Comparison of ENCODE assay signal across 1 cellular context in the genomic region with DNA sequence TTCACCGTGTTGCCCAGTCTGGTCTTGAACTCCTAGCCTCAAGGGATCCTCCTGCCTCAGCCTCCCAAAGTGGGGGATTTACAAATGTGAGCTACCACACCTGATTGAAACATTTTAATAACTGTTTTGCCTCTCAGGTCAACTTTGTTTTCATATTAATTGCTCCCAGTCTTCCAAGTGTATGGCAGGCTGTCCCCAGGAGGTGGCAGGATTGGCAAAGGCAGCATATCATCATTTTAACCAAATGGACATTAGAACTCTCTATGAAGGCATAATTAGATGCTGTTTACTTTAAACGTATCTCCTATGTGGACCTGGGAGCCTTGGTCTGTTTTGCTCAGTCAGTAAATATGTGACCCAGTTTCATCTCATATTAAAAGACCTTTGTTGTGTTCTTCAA.
A peak's percentile ranks its signal among the peaks of the same experiment; 100 is the strongest.
TF ChIP-seq lines count a peak whose summit lies in the region.

No MANE protein-coding gene starts in this region.

TF ChIP-seq in HepG2, 621 proteins besides CTCF, POLR2A, EP300 and RAD21 (continued from another document):
- TF ChIP-seq, protein P1, sequence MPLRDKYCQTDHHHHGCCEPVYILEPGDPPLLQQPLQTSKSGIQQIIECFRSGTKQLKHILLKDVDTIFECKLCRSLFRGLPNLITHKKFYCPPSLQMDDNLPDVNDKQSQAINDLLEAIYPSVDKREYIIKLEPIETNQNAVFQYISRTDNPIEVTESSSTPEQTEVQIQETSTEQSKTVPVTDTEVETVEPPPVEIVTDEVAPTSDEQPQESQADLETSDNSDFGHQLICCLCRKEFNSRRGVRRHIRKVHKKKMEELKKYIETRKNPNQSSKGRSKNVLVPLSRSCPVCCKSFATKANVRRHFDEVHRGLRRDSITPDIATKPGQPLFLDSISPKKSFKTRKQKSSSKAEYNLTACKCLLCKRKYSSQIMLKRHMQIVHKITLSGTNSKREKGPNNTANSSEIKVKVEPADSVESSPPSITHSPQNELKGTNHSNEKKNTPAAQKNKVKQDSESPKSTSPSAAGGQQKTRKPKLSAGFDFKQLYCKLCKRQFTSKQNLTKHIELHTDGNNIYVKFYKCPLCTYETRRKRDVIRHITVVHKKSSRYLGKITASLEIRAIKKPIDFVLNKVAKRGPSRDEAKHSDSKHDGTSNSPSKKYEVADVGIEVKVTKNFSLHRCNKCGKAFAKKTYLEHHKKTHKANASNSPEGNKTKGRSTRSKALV (CRISPR knock-in tag; IDR thresholded peaks at IDR 0.05), result 0 out of 2 replicates have a peak, but pooled peaks have one; percentile 15
- TF ChIP-seq FOXA1 (IDR thresholded peaks at IDR 0.05) (no peak), FOXA1 (CRISPR knock-in tag; IDR thresholded peaks at IDR 0.05) (no peak), ZNF773 (CRISPR knock-in tag; IDR thresholded peaks at IDR 0.05; ENCODE audit: borderline replicate concordance) (0 out of 2 replicates have a peak, but pooled peaks have one; percentile 4), KLF12 (CRISPR knock-in tag; IDR thresholded peaks at IDR 0.05; ENCODE audit: borderline replicate concordance) (no peak), ELF4 (CRISPR knock-in tag; IDR thresholded peaks at IDR 0.05; ENCODE audit: borderline replicate concordance) (no peak), KLF6 (CRISPR knock-in tag; IDR thresholded peaks at IDR 0.05) (no peak), XRCC5 (optimal IDR thresholded peaks at IDR 0.05; ENCODE audit: low read length) (peak; percentile 42), TFAP4 (IDR thresholded peaks at IDR 0.05; ENCODE audit: borderline replicate concordance, low read depth) (no peak), STAG1 (CRISPR knock-in tag; IDR thresholded peaks at IDR 0.05) (peak; percentile 84), ZNF724P (CRISPR knock-in tag; IDR thresholded peaks at IDR 0.05; ENCODE audit: borderline replicate concordance) (no peak), SMAD9 (CRISPR knock-in tag; IDR thresholded peaks at IDR 0.05) (no peak), ZNF275 (CRISPR knock-in tag; IDR thresholded peaks at IDR 0.05; ENCODE audit: borderline replicate concordance) (peak; percentile 32; the same call in 1 of the 2 replicates), GATA4 (IDR thresholded peaks at IDR 0.05; ENCODE audit: borderline replicate concordance, low read depth) (no peak)
- TF ChIP-seq, protein P2, sequence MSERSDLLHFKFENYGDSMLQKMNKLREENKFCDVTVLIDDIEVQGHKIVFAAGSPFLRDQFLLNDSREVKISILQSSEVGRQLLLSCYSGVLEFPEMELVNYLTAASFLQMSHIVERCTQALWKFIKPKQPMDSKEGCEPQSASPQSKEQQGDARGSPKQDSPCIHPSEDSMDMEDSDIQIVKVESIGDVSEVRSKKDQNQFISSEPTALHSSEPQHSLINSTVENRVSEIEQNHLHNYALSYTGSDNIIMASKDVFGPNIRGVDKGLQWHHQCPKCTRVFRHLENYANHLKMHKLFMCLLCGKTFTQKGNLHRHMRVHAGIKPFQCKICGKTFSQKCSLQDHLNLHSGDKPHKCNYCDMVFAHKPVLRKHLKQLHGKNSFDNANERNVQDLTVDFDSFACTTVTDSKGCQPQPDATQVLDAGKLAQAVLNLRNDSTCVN (CRISPR knock-in tag; IDR thresholded peaks at IDR 0.05; ENCODE audit: borderline replicate concordance), result no peak
